In genomic region chr15:90903733-90904536, GRCh38 we compare ENCODE assay signal across 8 cellular contexts. TPM values are rescaled to one million over a fixed set of nuclear protein-coding genes. Genes with fewer than 3 reads are reported as not detected.
DNase-seq lines count a peak whose midpoint lies in the region; ATAC-seq, FAIRE-seq and TF ChIP-seq lines count a peak whose summit lies in the region.

No MANE protein-coding gene starts in this region.

- WGBS in K562 (ENCODE audit: insufficient coverage, low coverage, missing lambda C conversion rate) = 6% methylated on average over 13 of the region's 18 CpGs

- DNase-seq in Caco-2 = peak in 1 of 2 experiments; percentile 32
- DNase-seq in Karpas-422 = peak; percentile 67
- DNase-seq in K562 (ENCODE audit: extremely low read depth in 1 of 4, low spot score in 3 of 4) = peak; percentile 38 to 80 (median 60)

- H3K9me2 ChIP-seq in Karpas-422 (replicated peaks; ENCODE audit: insufficient read depth, low read length) = no peaks in the 10 kb centered on the region

- BruUV-seq in Caco-2 (replicated peaks; lab: Mats Ljungman, UMichigan) (TSS peak; percentile 30), K562 (replicated peaks; lab: Mats Ljungman, UMichigan) (TSS peak; percentile 59)

- peak overlapping the region; percentile 83 for H3K27ac ChIP-seq in Karpas-422 (ENCODE audit: low read length)
- peak overlapping the region; percentile 84 for H3K27ac ChIP-seq in K562 (ENCODE audit: extremely low read depth, low read depth, low read length)
- peak overlapping the region; percentile 98 for H3K27ac ChIP-seq in layer of hippocampus (ENCODE audit: low read depth, low read length)
- peak overlapping the region; percentile 99 for H3K27ac ChIP-seq in temporal lobe (ENCODE audit: low read depth, low read length)

- peaks cover 4% of the 10 kb centered on the region for H3K9me1 ChIP-seq in K562 (ENCODE audit: control insufficient read depth, insufficient read depth, low read length)

- in situ Hi-C loops in K562 (cut with MboI) = no loop called here

- POLR2A ChIA-PET in Caco-2 (lab: Charles Lee) = interaction anchor here (0.7 to 1.7 kb wide), 4 partner anchors 28 to 31 kb away, joined by 4 to 7 read pairs (median 6); partner anchors contain the start of genes HDDC3 and UNC45A
- POLR2A ChIA-PET in K562 (lab: Yijun Ruan, JAX) = interaction anchor here (0.6 to 7.0 kb wide), 12 partner anchors 8 to 372 kb away, joined by 3 to 70 read pairs (median 8); partner anchors contain the start of genes HDDC3 and UNC45A

- peak overlapping the region; percentile 76 for H3K27ac Mint-ChIP-seq in Caco-2 (ENCODE audit: unreplicated experiment)

- H3K36me3 ChIP-seq in Caco-2 (ENCODE audit: control insufficient read depth, insufficient read depth, low read length) (no peaks in the 10 kb centered on the region; the same call in 1 of the 2 replicates), Karpas-422 (ENCODE audit: insufficient read depth, low read length) (0 out of 2 replicates have a peak, but pooled peaks cover 9% of the 10 kb centered on the region), K562 (ENCODE audit: control insufficient read depth, insufficient read depth, low read length) (peaks cover 45% of the 10 kb centered on the region)

- H4K20me1 ChIP-seq in Karpas-422 (ENCODE audit: insufficient read depth, low read depth, low read length) (no peaks in the 10 kb centered on the region), K562 (replicated peaks; ENCODE audit: control insufficient read depth, insufficient read depth, low read length) (no peaks in the 10 kb centered on the region)

- H3K4me3 ChIP-seq in Caco-2 (ENCODE audit: low read depth, low read length) = peak overlapping the region; percentile 51
- peak overlapping the region; percentile 80 for H3K4me3 ChIP-seq in Karpas-422 (ENCODE audit: low read length)
- peak overlapping the region; percentile 69 for H3K4me3 ChIP-seq in K562

- CTCF ChIA-PET in Caco-2 (lab: Charles Lee) = interaction anchor here (0.5 to 6.0 kb wide), 8 partner anchors 22 to 250 kb away, joined by 3 to 53 read pairs (median 5); partner anchors contain the start of genes HDDC3 and UNC45A
- CTCF ChIA-PET in K562 (lab: Yijun Ruan, JAX; ENCODE audit: low intra/inter-chr PET ratio) = interaction anchor here (0.6 to 0.8 kb wide), 2 partner anchors 31 to 255 kb away, joined by 3 read pairs; no protein-coding TSS in a partner anchor

- no peak for TF ChIP-seq EP300 in K562 (IDR thresholded peaks at IDR 0.05; ENCODE audit: low read length)

- H3K4me2 ChIP-seq in Karpas-422 (ENCODE audit: low read depth, low read length, poor library complexity, severe bottlenecking) = peak overlapping the region; percentile 98
- peak overlapping the region; percentile 93 for H3K4me2 ChIP-seq in K562 (ENCODE audit: insufficient read depth, low read length)

- 0 out of 2 replicates have a peak, but pooled peaks cover 7% of the 10 kb centered on the region for H3K4me1 ChIP-seq in Caco-2
- H3K4me1 ChIP-seq in Karpas-422 (ENCODE audit: low read length) = peaks cover 20% of the 10 kb centered on the region
- H3K4me1 ChIP-seq in K562 (replicated peaks in 1 of 2; ENCODE audit: control insufficient read depth in 2 of 2, insufficient read depth in 2 of 2, low read length in 2 of 2) = peaks cover 25 to 69% of the 10 kb centered on the region in 2 experiments; a peak in 4 of 5 replicates

- H3K9me3 ChIP-seq in Caco-2 (no peaks in the 10 kb centered on the region), Karpas-422 (ENCODE audit: low read length) (no peaks in the 10 kb centered on the region), K562 (replicated peaks; ENCODE audit: control insufficient read depth, insufficient read depth, low read depth, low read length) (no peaks in the 10 kb centered on the region)

- peaks cover 11% of the 10 kb centered on the region for H3K36me3 Mint-ChIP-seq in Caco-2 (ENCODE audit: insufficient read depth, unreplicated experiment)

- no peak for TF ChIP-seq POLR2A in K562 (conservative IDR thresholded peaks at IDR 0.05)

- H3K79me2 ChIP-seq in Karpas-422 (ENCODE audit: low read length) (peaks cover 5% of the 10 kb centered on the region; the same call in 1 of the 2 replicates), K562 (ENCODE audit: control insufficient read depth, insufficient read depth, low read length) (peaks cover 52% of the 10 kb centered on the region)

- H3K9me3 Mint-ChIP-seq in Caco-2 (ENCODE audit: unreplicated experiment) = no peaks in the 10 kb centered on the region

- intact Hi-C loops in Caco-2 (cut with micrococcal nuclease; ENCODE audit: unreplicated experiment) = loop anchor here (5.0 kb wide), 1 partner anchor 368 kb away; no protein-coding TSS in a partner anchor
- intact Hi-C loops in K562 (cut with micrococcal nuclease) = no loop called here

- no peak for TF ChIP-seq RAD21 in K562 (CRISPR knock-in tag; conservative IDR thresholded peaks at IDR 0.05 in 1 of 2, IDR thresholded peaks at IDR 0.05 in 1 of 2)

- TF ChIP-seq CTCF in Caco-2 (IDR thresholded peaks at IDR 0.05; ENCODE audit: insufficient read depth in 1 of 2, low read depth in 1 of 2, low read length in 1 of 2, severe bottlenecking in 1 of 2, unreplicated experiment in 1 of 2) (peak in 1 of 2 experiments; percentile 7), K562 (IDR thresholded peaks at IDR 0.05 in 2 of 3, conservative IDR thresholded peaks at IDR 0.05 in 1 of 3; ENCODE audit: insufficient read depth in 2 of 3, low read depth in 1 of 3, low read length in 3 of 3) (peak in 2 of 3 experiments; percentile 30 to 48; a peak in 3 of 6 replicates)

- H3K27me3 ChIP-seq in Caco-2 (replicated peaks; ENCODE audit: control insufficient read depth, insufficient read depth, low read length) (no peaks in the 10 kb centered on the region), Karpas-422 (ENCODE audit: low read length) (no peaks in the 10 kb centered on the region), K562 (ENCODE audit: control insufficient read depth in 2 of 2, insufficient read depth in 2 of 2, low read length in 2 of 2) (no peaks in the 10 kb centered on the region), layer of hippocampus (ENCODE audit: control insufficient read depth, insufficient read depth, low read length) (no peaks in the 10 kb centered on the region)

- ATAC-seq in K562 (peak; percentile 72), HG02571 (IDR thresholded peaks at IDR 0.05; ENCODE audit: unreplicated experiment) (no peak), GM21786 (IDR thresholded peaks at IDR 0.05; ENCODE audit: unreplicated experiment) (no peak), HG03439 (IDR thresholded peaks at IDR 0.05; ENCODE audit: unreplicated experiment) (no peak)

- peak overlapping the region; percentile 87 for H3K9ac ChIP-seq in Karpas-422 (ENCODE audit: low read length)
- H3K9ac ChIP-seq in K562 (ENCODE audit: insufficient read depth in 1 of 2, low read depth in 2 of 2, low read length in 2 of 2) = peak overlapping the region; percentile 86 to 99

- H3K27me3 Mint-ChIP-seq in Caco-2 (ENCODE audit: insufficient read depth, unreplicated experiment) = no peaks in the 10 kb centered on the region

- peak overlapping the region; percentile 89 for H3K4me3 Mint-ChIP-seq in Caco-2 (ENCODE audit: unreplicated experiment)

- no peaks in the 10 kb centered on the region for H3K4me1 Mint-ChIP-seq in Caco-2 (ENCODE audit: low read depth, unreplicated experiment)

- FAIRE-seq in K562 (lab: Jason Lieb, UNC) = peak; percentile 85

- peak overlapping the region; percentile 11; the same call in 1 of the 2 replicates for H2AFZ ChIP-seq in Karpas-422 (ENCODE audit: low read length)
- peak overlapping the region; percentile 23; the same call in 1 of the 2 replicates for H2AFZ ChIP-seq in K562 (ENCODE audit: low read depth, low read length)

RNA-seq across cellular contexts. Expression of gene MAN2A2, which starts 0.8 kb away (rescaled TPM):
- total RNA-seq in Caco-2 (2022) (64.9 and 69.8 TPM in 2 replicates), K562 (2014; rRNA removed) (35.0 and 53.7 TPM in 2 replicates), K562 (2014; rRNA removed; fragmentation: Illumina TruSeq; extraction: Trizol) (20.6 and 25.0 TPM in 2 replicates), K562 (2015; rRNA removed; fragmentation: Illumina TruSeq; extraction: Trizol) (43.3 and 43.4 TPM in 2 replicates), K562 (2021) (116 and 151 TPM in 2 replicates), temporal lobe (24.3 TPM)
- total RNA-seq in Karpas-422 (2014; rRNA removed; shearing (Covaris generic); ENCODE audit: low replicate concordance) = 27.4 and 60.8 TPM in 2 replicates
- 447 and 1,128 TPM in 2 replicates for total RNA-seq in K562 (2011; cell fraction: chromatin; rRNA removed; ENCODE audit: low replicate concordance)
- 692 and 704 TPM in 2 replicates for total RNA-seq in K562 (2011; cell fraction: nucleolus; rRNA removed)
- 460 and 506 TPM in 2 replicates for total RNA-seq in K562 (2011; cell fraction: nucleoplasm; rRNA removed)
- polyA plus RNA-seq in K562 (2011; rRNA removed) (71.7 and 195 TPM in 2 replicates), K562 (2014; fragmentation: Illumina TruSeq; extraction: Trizol) (130 and 131 TPM in 2 replicates), K562 (2014; fragmentation: Nextera tagmentation; extraction: Ambion mirVana) (10 to 100 TPM in 1 of 2 experiments, 1 to 10 TPM in 1; 7.3 to 13.7 TPM), K562 (2014; rRNA removed) (114 and 121 TPM in 2 replicates)
- polyA plus RNA-seq in K562 (2011; cell fraction: cytosol; rRNA removed) = 119 and 133 TPM in 2 replicates
- polyA plus RNA-seq in K562 (2011; cell fraction: nucleus; rRNA removed) = 1,870 and 1,995 TPM in 2 replicates
- polyA plus RNA-seq in K562 (2012) = 92.0 and 210 TPM in 2 replicates
- 30.7 and 41.4 TPM in 2 replicates for polyA minus RNA-seq in K562 (2011; rRNA and poly(A)+ RNA removed)
- polyA minus RNA-seq in K562 (2011; cell fraction: cytosol; rRNA and poly(A)+ RNA removed) = 71.5 and 84.4 TPM in 2 replicates
- 264 and 379 TPM in 2 replicates for polyA minus RNA-seq in K562 (2011; cell fraction: nucleus; rRNA and poly(A)+ RNA removed)

RNA-seq across cellular contexts. Expression of gene FES, which starts 19.6 kb away (rescaled TPM):
- 1.7 and 1.8 TPM in 2 replicates for total RNA-seq in Caco-2 (2022)
- 33.7 and 88.0 TPM in 2 replicates for total RNA-seq in Karpas-422 (2014; rRNA removed; shearing (Covaris generic); ENCODE audit: low replicate concordance)
- total RNA-seq in K562 (2011; cell fraction: chromatin; rRNA removed; ENCODE audit: low replicate concordance) = 3.7 and 18.5 TPM in 2 replicates
- total RNA-seq in K562 (2011; cell fraction: nucleolus; rRNA removed) = 5.1 and 10.8 TPM in 2 replicates
- 3.3 and 6.0 TPM in 2 replicates for total RNA-seq in K562 (2011; cell fraction: nucleoplasm; rRNA removed)
- 0.86 and 1.6 TPM in 2 replicates for total RNA-seq in K562 (2014; rRNA removed)
- 0.73 and 1.1 TPM in 2 replicates for total RNA-seq in K562 (2014; rRNA removed; fragmentation: Illumina TruSeq; extraction: Trizol)
- 0.72 and 1.1 TPM in 2 replicates for total RNA-seq in K562 (2015; rRNA removed; fragmentation: Illumina TruSeq; extraction: Trizol)
- 1.3 and 2.6 TPM in 2 replicates for total RNA-seq in K562 (2021)
- 0.38 and 1.0 TPM in 2 replicates for polyA plus RNA-seq in K562 (2011; rRNA removed)
- 0.83 and 1.2 TPM in 2 replicates for polyA plus RNA-seq in K562 (2011; cell fraction: cytosol; rRNA removed)
- polyA plus RNA-seq in K562 (2011; cell fraction: nucleus; rRNA removed) = 4.8 and 6.6 TPM in 2 replicates
- 1.1 and 2.8 TPM in 2 replicates for polyA plus RNA-seq in K562 (2012)
- 0.55 and 0.66 TPM in 2 replicates for polyA plus RNA-seq in K562 (2014; fragmentation: Illumina TruSeq; extraction: Trizol)
- polyA plus RNA-seq in K562 (2014; fragmentation: Nextera tagmentation; extraction: Ambion mirVana) = under 1 TPM; 0.82 to 0.91 TPM
- polyA plus RNA-seq in K562 (2014; rRNA removed) = 0.78 and 2.5 TPM in 2 replicates
- polyA minus RNA-seq in K562 (2011; rRNA and poly(A)+ RNA removed) = 0.14 and 0.45 TPM in 2 replicates
- 0.86 and 2.5 TPM in 2 replicates for polyA minus RNA-seq in K562 (2011; cell fraction: cytosol; rRNA and poly(A)+ RNA removed)
- 4.0 and 4.3 TPM in 2 replicates for polyA minus RNA-seq in K562 (2011; cell fraction: nucleus; rRNA and poly(A)+ RNA removed)
- total RNA-seq in temporal lobe = 3.7 TPM

RNA-seq across cellular contexts. Expression of gene HDDC3, which starts 28.4 kb away (rescaled TPM):
- total RNA-seq in Caco-2 (2022) = 20.0 and 21.6 TPM in 2 replicates
- 15.9 and 39.1 TPM in 2 replicates for total RNA-seq in Karpas-422 (2014; rRNA removed; shearing (Covaris generic); ENCODE audit: low replicate concordance)
- total RNA-seq in K562 (2011; cell fraction: chromatin; rRNA removed; ENCODE audit: low replicate concordance) = 27.3 and 60.3 TPM in 2 replicates
- 59.5 and 62.4 TPM in 2 replicates for total RNA-seq in K562 (2011; cell fraction: nucleolus; rRNA removed)
- total RNA-seq in K562 (2011; cell fraction: nucleoplasm; rRNA removed) = 46.9 and 47.9 TPM in 2 replicates
- total RNA-seq in K562 (2014; rRNA removed) = 54.1 and 64.9 TPM in 2 replicates
- 28.2 and 33.0 TPM in 2 replicates for total RNA-seq in K562 (2014; rRNA removed; fragmentation: Illumina TruSeq; extraction: Trizol)
- 36.6 and 36.9 TPM in 2 replicates for total RNA-seq in K562 (2015; rRNA removed; fragmentation: Illumina TruSeq; extraction: Trizol)
- 42.6 and 43.0 TPM in 2 replicates for total RNA-seq in K562 (2021)
- polyA plus RNA-seq in K562 (2011; rRNA removed) = 30.8 and 33.4 TPM in 2 replicates
- 37.1 and 49.7 TPM in 2 replicates for polyA plus RNA-seq in K562 (2011; cell fraction: cytosol; rRNA removed)
- 37.0 and 41.5 TPM in 2 replicates for polyA plus RNA-seq in K562 (2011; cell fraction: nucleus; rRNA removed)
- 29.7 and 31.4 TPM in 2 replicates for polyA plus RNA-seq in K562 (2012)
- 51.7 and 54.2 TPM in 2 replicates for polyA plus RNA-seq in K562 (2014; fragmentation: Illumina TruSeq; extraction: Trizol)
- 10 to 100 TPM; 14.9 to 21.3 TPM for polyA plus RNA-seq in K562 (2014; fragmentation: Nextera tagmentation; extraction: Ambion mirVana)
- 55.8 and 65.8 TPM in 2 replicates for polyA plus RNA-seq in K562 (2014; rRNA removed)
- 21.5 and 26.2 TPM in 2 replicates for polyA minus RNA-seq in K562 (2011; rRNA and poly(A)+ RNA removed)
- polyA minus RNA-seq in K562 (2011; cell fraction: cytosol; rRNA and poly(A)+ RNA removed) = 10.3 and 15.1 TPM in 2 replicates
- polyA minus RNA-seq in K562 (2011; cell fraction: nucleus; rRNA and poly(A)+ RNA removed) = 28.9 and 44.4 TPM in 2 replicates
- total RNA-seq in temporal lobe = 6.1 TPM

RNA-seq across cellular contexts. Expression of gene UNC45A, which starts 31.1 kb away (rescaled TPM):
- total RNA-seq in Caco-2 (2022) (62.6 and 63.8 TPM in 2 replicates), K562 (2014; rRNA removed) (59.8 and 65.2 TPM in 2 replicates), K562 (2014; rRNA removed; fragmentation: Illumina TruSeq; extraction: Trizol) (19.2 and 22.6 TPM in 2 replicates), K562 (2015; rRNA removed; fragmentation: Illumina TruSeq; extraction: Trizol) (47.7 and 52.5 TPM in 2 replicates), K562 (2021) (79.0 and 79.3 TPM in 2 replicates), temporal lobe (26.1 TPM)
- 25.1 and 58.0 TPM in 2 replicates for total RNA-seq in Karpas-422 (2014; rRNA removed; shearing (Covaris generic); ENCODE audit: low replicate concordance)
- 131 and 331 TPM in 2 replicates for total RNA-seq in K562 (2011; cell fraction: chromatin; rRNA removed; ENCODE audit: low replicate concordance)
- total RNA-seq in K562 (2011; cell fraction: nucleolus; rRNA removed) = 205 and 228 TPM in 2 replicates
- 113 and 152 TPM in 2 replicates for total RNA-seq in K562 (2011; cell fraction: nucleoplasm; rRNA removed)
- polyA plus RNA-seq in K562 (2011; rRNA removed) (43.7 and 56.7 TPM in 2 replicates), K562 (2014; fragmentation: Illumina TruSeq; extraction: Trizol) (35.7 and 46.7 TPM in 2 replicates), K562 (2014; fragmentation: Nextera tagmentation; extraction: Ambion mirVana) (10 to 100 TPM; 22.4 to 23.1 TPM), K562 (2014; rRNA removed) (54.5 and 55.5 TPM in 2 replicates)
- polyA plus RNA-seq in K562 (2011; cell fraction: cytosol; rRNA removed) = 46.7 and 62.9 TPM in 2 replicates
- 163 and 164 TPM in 2 replicates for polyA plus RNA-seq in K562 (2011; cell fraction: nucleus; rRNA removed)
- polyA plus RNA-seq in K562 (2012) = 75.1 and 75.7 TPM in 2 replicates
- 51.9 and 58.7 TPM in 2 replicates for polyA minus RNA-seq in K562 (2011; rRNA and poly(A)+ RNA removed)
- polyA minus RNA-seq in K562 (2011; cell fraction: cytosol; rRNA and poly(A)+ RNA removed) = 50.4 and 51.9 TPM in 2 replicates
- 51.0 and 77.4 TPM in 2 replicates for polyA minus RNA-seq in K562 (2011; cell fraction: nucleus; rRNA and poly(A)+ RNA removed)

RNA-seq across cellular contexts. Expression of gene FURIN, which starts 35.5 kb away (rescaled TPM):
- total RNA-seq in Caco-2 (2022) (41.5 and 43.0 TPM in 2 replicates), K562 (2014; rRNA removed) (49.9 and 69.9 TPM in 2 replicates), K562 (2014; rRNA removed; fragmentation: Illumina TruSeq; extraction: Trizol) (10.0 and 11.7 TPM in 2 replicates), K562 (2015; rRNA removed; fragmentation: Illumina TruSeq; extraction: Trizol) (34.8 and 36.0 TPM in 2 replicates), K562 (2021) (93.5 and 99.9 TPM in 2 replicates), temporal lobe (14.8 TPM)
- 30.4 and 30.9 TPM in 2 replicates for total RNA-seq in Karpas-422 (2014; rRNA removed; shearing (Covaris generic); ENCODE audit: low replicate concordance)
- 29.3 and 88.9 TPM in 2 replicates for total RNA-seq in K562 (2011; cell fraction: chromatin; rRNA removed; ENCODE audit: low replicate concordance)
- 101 and 110 TPM in 2 replicates for total RNA-seq in K562 (2011; cell fraction: nucleolus; rRNA removed)
- total RNA-seq in K562 (2011; cell fraction: nucleoplasm; rRNA removed) = 63.1 TPM in 2 replicates
- polyA plus RNA-seq in K562 (2011; rRNA removed) (22.4 and 30.8 TPM in 2 replicates), K562 (2014; fragmentation: Illumina TruSeq; extraction: Trizol) (36.4 and 61.7 TPM in 2 replicates), K562 (2014; fragmentation: Nextera tagmentation; extraction: Ambion mirVana) (1 to 10 TPM in 1 of 2 experiments, under 1 TPM in 1; 0.92 to 1.1 TPM), K562 (2014; rRNA removed) (49.1 and 50.3 TPM in 2 replicates)
- 31.2 and 60.1 TPM in 2 replicates for polyA plus RNA-seq in K562 (2011; cell fraction: cytosol; rRNA removed)
- 42.7 and 71.3 TPM in 2 replicates for polyA plus RNA-seq in K562 (2011; cell fraction: nucleus; rRNA removed)
- 74.8 and 95.4 TPM in 2 replicates for polyA plus RNA-seq in K562 (2012)
- 12.3 and 17.9 TPM in 2 replicates for polyA minus RNA-seq in K562 (2011; rRNA and poly(A)+ RNA removed)
- 47.5 and 65.9 TPM in 2 replicates for polyA minus RNA-seq in K562 (2011; cell fraction: cytosol; rRNA and poly(A)+ RNA removed)
- 24.6 and 32.0 TPM in 2 replicates for polyA minus RNA-seq in K562 (2011; cell fraction: nucleus; rRNA and poly(A)+ RNA removed)
